Comparison of ENCODE assay signal across 1 cellular context in genomic region chr5:178416919-178417318, GRCh38.
TF ChIP-seq lines count a peak whose summit lies in the region.

No MANE protein-coding gene starts in this region.

TF ChIP-seq in WTC11, 78 proteins besides CTCF, POLR2A, EP300 and RAD21 (continued from another document):
- TF ChIP-seq ARID4B (CRISPR knock-in tag; IDR thresholded peaks at IDR 0.05; ENCODE audit: borderline replicate concordance) (no peak), ATF6 (CRISPR knock-in tag; IDR thresholded peaks at IDR 0.05) (no peak), E2F4 (CRISPR knock-in tag; IDR thresholded peaks at IDR 0.05; ENCODE audit: borderline replicate concordance, low read depth) (no peak), TEAD1 (CRISPR knock-in tag; IDR thresholded peaks at IDR 0.05) (no peak), MXD4 (CRISPR knock-in tag; IDR thresholded peaks at IDR 0.05; ENCODE audit: borderline replicate concordance) (no peak), ZNF423 (CRISPR knock-in tag; IDR thresholded peaks at IDR 0.05) (no peak), ZNF425 (CRISPR knock-in tag; conservative IDR thresholded peaks at IDR 0.05) (no peak)
TF ChIP-seq in WTC11: peak in this region for 0.
